In the genomic region with DNA sequence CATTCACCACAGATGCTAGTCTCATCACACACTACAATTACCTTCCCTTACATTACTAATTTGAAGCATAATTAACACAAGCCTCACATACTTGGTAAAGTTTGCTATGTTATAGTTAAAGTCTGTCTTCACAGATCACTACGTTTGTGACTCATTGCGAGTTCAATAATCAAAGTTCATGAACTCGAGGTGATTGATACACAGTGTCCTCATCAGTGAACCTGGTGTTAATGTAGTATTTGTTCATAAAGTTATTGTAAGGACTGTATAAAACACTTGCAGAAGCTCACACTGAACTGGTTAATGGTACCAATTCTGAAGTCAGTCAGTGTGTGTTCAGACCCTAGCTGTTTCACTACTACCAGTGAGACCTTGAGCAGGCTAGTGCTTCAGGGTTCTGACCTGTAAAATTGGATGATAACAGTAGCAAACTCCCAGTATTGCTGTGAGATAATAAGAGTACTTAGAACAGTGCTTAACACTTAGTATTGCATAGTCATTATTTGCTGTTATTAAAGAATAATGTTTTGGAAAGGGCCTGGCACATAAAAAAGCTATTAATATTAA, we compare ENCODE assay signal across 8 cellular contexts.
"Had no signal": no experiment of that assay in that cellular context is flagged by ENCODE, and none has a peak within 500 bp of the region (broad histone marks: within the 10 kb centered on the region; RNA-seq: fewer than 3 reads in every experiment).

No MANE protein-coding gene starts in this region.

- ATAC-seq: GM12878 had no signal

- H3K4me3 ChIP-seq: GM12878 had no signal

- FAIRE-seq: G401.6, GM12878, GM12891, GM12892, GM18507, GM19239 had no signal

- DNase-seq: GDM1, GF-D8 had no signal
